ENCODE assay signal across 6 cellular contexts in the genomic region with DNA sequence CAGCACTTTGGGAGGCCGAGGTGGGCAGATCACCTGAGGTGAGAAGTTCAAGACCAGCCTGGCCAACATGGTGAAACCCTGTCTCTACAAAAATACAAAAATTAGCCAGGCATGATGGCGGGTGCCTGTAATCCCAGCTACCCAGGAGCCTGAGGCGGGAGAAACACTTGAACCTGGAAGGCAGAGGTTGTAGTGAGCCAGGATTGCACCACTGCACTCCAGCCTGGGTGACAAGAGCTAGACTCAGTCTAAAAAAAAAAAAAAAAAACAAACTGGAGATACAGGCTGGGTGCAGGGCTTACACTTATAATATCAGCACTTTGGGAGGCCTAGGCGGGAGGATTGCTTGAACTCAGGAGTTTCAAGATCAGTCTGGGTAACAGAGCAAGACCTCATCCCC. TPM values are rescaled to one million over a fixed set of nuclear protein-coding genes. Genes with fewer than 3 reads are reported as not detected.
DNase-seq lines count a peak whose midpoint lies in the region; ATAC-seq, FAIRE-seq and TF ChIP-seq lines count a peak whose summit lies in the region.
"Not testable (repeated sequence)": the region's sequence is repeated elsewhere in the genome, so short reads cannot be mapped to it uniquely, and the experiment has no call there.

No MANE protein-coding gene starts in this region.

- WGBS in trophoblast cell (ENCODE audit: extremely low coverage, insufficient coverage, insufficient read length) = no CpG with 5 or more reads among the region's 4 CpGs
- 77 to 79% methylated on average over 4 of the region's 4 CpGs for WGBS in upper lobe of left lung, 2 donors

- not testable (repeated sequence) for TF ChIP-seq EP300 in upper lobe of left lung (IDR thresholded peaks at IDR 0.05)

- not testable (repeated sequence) for H4K8ac ChIP-seq in trophoblast cell (ENCODE audit: low read depth, low read length)

- not testable (repeated sequence) for H3K23ac ChIP-seq in trophoblast cell (ENCODE audit: low read length)

- H3K4ac ChIP-seq in trophoblast cell (ENCODE audit: low read depth, low read length) = not testable (repeated sequence)

- not testable (repeated sequence) for DNase-seq in activated T-helper 1 cell treated with anti-CD3 and anti-CD28 coated beads, Interleukin-12 subunit alpha, Interleukin-12 subunit beta, Interleukin-2, Interleukin-4 antibody, amounts not matched to agents 30 ng/mL and 10 ng/mL and 1 ng/mL, durations not matched to agents 14 hours and 24 hours and 36 hours (ENCODE audit: low spot score); endothelial cell of umbilical vein (ENCODE audit: low read depth, low spot score); natural killer cell treated with Interleukin-12 subunit alpha and Interleukin-12 subunit beta and Interleukin-15 and Interleukin-18, amount 100 ng/mL, for 72 hours (ENCODE audit: low spot score); trophoblast cell
- DNase-seq in upper lobe of left lung = peak in 1 of 2 donors; percentile 69

- H3K4me2 ChIP-seq in BLaER1 treated with 17β-estradiol and CSF1 and Interleukin-3, amounts not matched to agents 10 nM and 100 nM = peak overlapping the region; percentile 78 to 94 (median 87); a peak in 20 of 22 replicates
- not testable (repeated sequence) for H3K4me2 ChIP-seq in endothelial cell of umbilical vein (ENCODE audit: insufficient read depth, low read length); trophoblast cell (ENCODE audit: low read length)

- peaks cover 20 to 80% (median 53%) of the 10 kb centered on the region in 11 experiments; a peak in 20 of 22 replicates for H3K36me3 ChIP-seq in BLaER1 treated with 17β-estradiol and CSF1 and Interleukin-3, amounts not matched to agents 10 nM and 100 nM
- H3K36me3 ChIP-seq in endothelial cell of umbilical vein (ENCODE audit: control insufficient read depth in 2 of 2, extremely low read depth in 1 of 2, insufficient read depth in 2 of 2, low read length in 2 of 2); trophoblast cell (ENCODE audit: control insufficient read depth in 1 of 2, insufficient read depth in 2 of 2, low read length in 2 of 2); upper lobe of left lung: not testable (repeated sequence)

- peak overlapping the region; percentile 34 for H2BK120ac ChIP-seq in trophoblast cell (ENCODE audit: insufficient read depth, low read length, poor library complexity)

- H2AK5ac ChIP-seq in trophoblast cell (ENCODE audit: low read length) = not testable (repeated sequence)

- peaks cover 7 to 28% (median 21%) of the 10 kb centered on the region in 11 experiments; a peak in 17 of 22 replicates for H4K20me1 ChIP-seq in BLaER1 treated with 17β-estradiol and CSF1 and Interleukin-3, amounts not matched to agents 10 nM and 100 nM
- not testable (repeated sequence) for H4K20me1 ChIP-seq in endothelial cell of umbilical vein (replicated peaks; ENCODE audit: control insufficient read depth, extremely low read depth, insufficient read depth, low read length)

- not testable (repeated sequence) for H3K9me3 ChIP-seq in BLaER1 treated with 17β-estradiol and CSF1 and Interleukin-3, amounts not matched to agents 10 nM and 100 nM (replicated peaks in 1 of 11); endothelial cell of umbilical vein (replicated peaks; ENCODE audit: control insufficient read depth, insufficient read depth, low read length); trophoblast cell (ENCODE audit: insufficient read depth, low read depth, low read length); upper lobe of left lung

- peaks cover 51 to 100% (median 73%) of the 10 kb centered on the region in 10 experiments for H3K4me1 ChIP-seq in BLaER1 treated with 17β-estradiol and CSF1 and Interleukin-3, amounts not matched to agents 10 nM and 100 nM
- H3K4me1 ChIP-seq in endothelial cell of umbilical vein (ENCODE audit: control insufficient read depth, extremely low read depth, insufficient read depth, low read length) (peaks cover 76% of the 10 kb centered on the region), trophoblast cell (ENCODE audit: control insufficient read depth in 1 of 2, insufficient read depth in 2 of 2, low read length in 2 of 2) (peaks cover 13 to 26% of the 10 kb centered on the region in 2 experiments), upper lobe of left lung (peaks cover 40 to 59% (median 52%) of the 10 kb centered on the region in 4 donors)

- H2AFZ ChIP-seq in endothelial cell of umbilical vein (ENCODE audit: low read depth, low read length); trophoblast cell (ENCODE audit: insufficient read depth, low read length, poor library complexity): not testable (repeated sequence)

- H3K27ac ChIP-seq in BLaER1 treated with 17β-estradiol and CSF1 and Interleukin-3, amounts not matched to agents 10 nM and 100 nM = peak overlapping the region; percentile 59 to 88 (median 86); a peak in 21 of 22 replicates
- H3K27ac ChIP-seq in endothelial cell of umbilical vein (ENCODE audit: insufficient read depth, low read depth, low read length) = peak overlapping the region; percentile 93
- not testable (repeated sequence) for H3K27ac ChIP-seq in trophoblast cell (ENCODE audit: low read depth, low read length)
- H3K27ac ChIP-seq in upper lobe of left lung = peak overlapping the region in 3 of 4 donors; percentile 21 to 89 (median 52)

- not testable (repeated sequence) for H3K14ac ChIP-seq in trophoblast cell (ENCODE audit: low read length)

- H3K27me3 ChIP-seq in BLaER1 treated with 17β-estradiol and CSF1 and Interleukin-3, amounts not matched to agents 10 nM and 100 nM; endothelial cell of umbilical vein (ENCODE audit: control insufficient read depth in 2 of 2, insufficient read depth in 2 of 2, low read length in 2 of 2); trophoblast cell (ENCODE audit: insufficient read depth, low read length); upper lobe of left lung: not testable (repeated sequence)

- peak overlapping the region in 6 of 10 experiments; percentile 31 to 64 (median 44); a peak in 7 of 20 replicates for H3K4me3 ChIP-seq in BLaER1 treated with 17β-estradiol and CSF1 and Interleukin-3, amounts not matched to agents 10 nM and 100 nM
- H3K4me3 ChIP-seq in endothelial cell of umbilical vein (replicated peaks in 1 of 3; ENCODE audit: insufficient read depth in 1 of 3, low read depth in 1 of 3, low read length in 3 of 3); trophoblast cell (ENCODE audit: low read depth, low read length); upper lobe of left lung: not testable (repeated sequence)

- H3K27me3 Mint-ChIP-seq in activated T-helper 1 cell treated with anti-CD3 and anti-CD28 coated beads, Interleukin-12 subunit alpha, Interleukin-12 subunit beta, Interleukin-2, Interleukin-4 antibody, amounts not matched to agents 30 ng/mL and 10 ng/mL and 1 ng/mL, durations not matched to agents 14 hours and 24 hours and 36 hours (ENCODE audit: insufficient read depth); natural killer cell treated with Interleukin-12 subunit alpha and Interleukin-12 subunit beta and Interleukin-15 and Interleukin-18, amount 100 ng/mL, for 72 hours: not testable (repeated sequence)

- ATAC-seq in natural killer cell treated with Interleukin-12 subunit alpha and Interleukin-12 subunit beta and Interleukin-15 and Interleukin-18, amount 100 ng/mL, for 72 hours; upper lobe of left lung (ENCODE audit: low FRiP score in 2 of 2): not testable (repeated sequence)

- H3K27ac Mint-ChIP-seq in activated T-helper 1 cell treated with anti-CD3 and anti-CD28 coated beads, Interleukin-12 subunit alpha, Interleukin-12 subunit beta, Interleukin-2, Interleukin-4 antibody, amounts not matched to agents 30 ng/mL and 10 ng/mL and 1 ng/mL, durations not matched to agents 14 hours and 24 hours and 36 hours = peak overlapping the region; percentile 38
- peak overlapping the region; percentile 98 to 100 for H3K27ac Mint-ChIP-seq in natural killer cell treated with Interleukin-12 subunit alpha and Interleukin-12 subunit beta and Interleukin-15 and Interleukin-18, amount 100 ng/mL, for 72 hours

- not testable (repeated sequence) for TF ChIP-seq POLR2A in endothelial cell of umbilical vein (IDR thresholded peaks at IDR 0.05; ENCODE audit: low read depth, low read length); upper lobe of left lung (IDR thresholded peaks at IDR 0.05)

- H2BK5ac ChIP-seq in trophoblast cell (ENCODE audit: low read depth, low read length, poor library complexity) = not testable (repeated sequence)

- H3K4me1 Mint-ChIP-seq in activated T-helper 1 cell treated with anti-CD3 and anti-CD28 coated beads, Interleukin-12 subunit alpha, Interleukin-12 subunit beta, Interleukin-2, Interleukin-4 antibody, amounts not matched to agents 30 ng/mL and 10 ng/mL and 1 ng/mL, durations not matched to agents 14 hours and 24 hours and 36 hours (ENCODE audit: low read depth) = peaks cover 46% of the 10 kb centered on the region
- peaks cover 56 to 58% of the 10 kb centered on the region in 2 donors for H3K4me1 Mint-ChIP-seq in natural killer cell treated with Interleukin-12 subunit alpha and Interleukin-12 subunit beta and Interleukin-15 and Interleukin-18, amount 100 ng/mL, for 72 hours (ENCODE audit: low read depth in 2 of 2)

- peak overlapping the region in 9 of 11 experiments; percentile 55 to 81 (median 70); a peak in 10 of 22 replicates for H3K9ac ChIP-seq in BLaER1 treated with 17β-estradiol and CSF1 and Interleukin-3, amounts not matched to agents 10 nM and 100 nM
- not testable (repeated sequence) for H3K9ac ChIP-seq in endothelial cell of umbilical vein (replicated peaks; ENCODE audit: extremely low read depth, insufficient read depth, low read length); trophoblast cell (ENCODE audit: low read length)

- not testable (repeated sequence) for BruUV-seq in endothelial cell of umbilical vein (replicated peaks; lab: Mats Ljungman, UMichigan)

- H3K18ac ChIP-seq in trophoblast cell (ENCODE audit: low read length) = not testable (repeated sequence)

- not testable (repeated sequence) for H3K4me3 Mint-ChIP-seq in activated T-helper 1 cell treated with anti-CD3 and anti-CD28 coated beads, Interleukin-12 subunit alpha, Interleukin-12 subunit beta, Interleukin-2, Interleukin-4 antibody, amounts not matched to agents 30 ng/mL and 10 ng/mL and 1 ng/mL, durations not matched to agents 14 hours and 24 hours and 36 hours
- H3K4me3 Mint-ChIP-seq in natural killer cell treated with Interleukin-12 subunit alpha and Interleukin-12 subunit beta and Interleukin-15 and Interleukin-18, amount 100 ng/mL, for 72 hours = peak overlapping the region; percentile 91

- H3K36me3 Mint-ChIP-seq in activated T-helper 1 cell treated with anti-CD3 and anti-CD28 coated beads, Interleukin-12 subunit alpha, Interleukin-12 subunit beta, Interleukin-2, Interleukin-4 antibody, amounts not matched to agents 30 ng/mL and 10 ng/mL and 1 ng/mL, durations not matched to agents 14 hours and 24 hours and 36 hours (ENCODE audit: low read depth) = not testable (repeated sequence)
- H3K36me3 Mint-ChIP-seq in natural killer cell treated with Interleukin-12 subunit alpha and Interleukin-12 subunit beta and Interleukin-15 and Interleukin-18, amount 100 ng/mL, for 72 hours = peaks cover 30% of the 10 kb centered on the region

- FAIRE-seq in endothelial cell of umbilical vein (lab: Jason Lieb, UNC) = not testable (repeated sequence)

- not testable (repeated sequence) for H4K12ac ChIP-seq in trophoblast cell (ENCODE audit: low read depth, low read length)

- POLR2A ChIA-PET in endothelial cell of umbilical vein (lab: Charles Lee) = interaction anchor here (1.2 kb wide), 1 partner anchor 76 kb away, joined by 6 read pairs; a partner anchor contains a TSS

- dilution Hi-C loops in endothelial cell of umbilical vein (cut with MboI; ENCODE audit: extremely low pct_ligation_motif_present, low sequenced_read_pairs) = not testable (repeated sequence)

- H3K79me1 ChIP-seq in trophoblast cell (ENCODE audit: low read length) = peaks cover 17% of the 10 kb centered on the region

- not testable (repeated sequence) for H3K9me3 Mint-ChIP-seq in activated T-helper 1 cell treated with anti-CD3 and anti-CD28 coated beads, Interleukin-12 subunit alpha, Interleukin-12 subunit beta, Interleukin-2, Interleukin-4 antibody, amounts not matched to agents 30 ng/mL and 10 ng/mL and 1 ng/mL, durations not matched to agents 14 hours and 24 hours and 36 hours; natural killer cell treated with Interleukin-12 subunit alpha and Interleukin-12 subunit beta and Interleukin-15 and Interleukin-18, amount 100 ng/mL, for 72 hours

- intact Hi-C loops in activated T-helper 1 cell treated with anti-CD3 and anti-CD28 coated beads, Interleukin-12 subunit alpha, Interleukin-12 subunit beta, Interleukin-2, Interleukin-4 antibody, amounts not matched to agents 30 ng/mL and 10 ng/mL and 1 ng/mL, durations not matched to agents 14 hours and 24 hours and 36 hours (cut with micrococcal nuclease); endothelial cell of umbilical vein (cut with micrococcal nuclease): not testable (repeated sequence)

- H3K79me2 ChIP-seq in endothelial cell of umbilical vein (ENCODE audit: control insufficient read depth, insufficient read depth, low read length) = peaks cover 56% of the 10 kb centered on the region
- not testable (repeated sequence) for H3K79me2 ChIP-seq in trophoblast cell (ENCODE audit: control insufficient read depth, insufficient read depth, low read length, poor library complexity)

- TF ChIP-seq CTCF in endothelial cell of umbilical vein (IDR thresholded peaks at IDR 0.05; ENCODE audit: extremely low read depth in 1 of 2, insufficient read depth in 1 of 2, low read depth in 1 of 2, low read length in 2 of 2); upper lobe of left lung (IDR thresholded peaks at IDR 0.05): not testable (repeated sequence)

- H2BK12ac ChIP-seq in trophoblast cell (ENCODE audit: low read length) = not testable (repeated sequence)

- H4K91ac ChIP-seq in trophoblast cell (ENCODE audit: low read depth, low read length) = not testable (repeated sequence)

- H3K9me1 ChIP-seq in endothelial cell of umbilical vein (replicated peaks; ENCODE audit: control insufficient read depth, extremely low read depth, insufficient read depth, low read length) = not testable (repeated sequence)

- CTCF ChIA-PET in endothelial cell of umbilical vein (lab: Charles Lee) = interaction anchor here (0.8 to 13.2 kb wide), 4 partner anchors 8 to 37 kb away, joined by 4 to 181 read pairs (median 8); a partner anchor contains a TSS

RNA-seq across cellular contexts. Expression of a gene that starts 23.9 kb away (rescaled TPM):
- total RNA-seq in activated T-helper 1 cell treated with anti-CD3 and anti-CD28 coated beads, Interleukin-12 subunit alpha, Interleukin-12 subunit beta, Interleukin-2, Interleukin-4 antibody, amounts not matched to agents 30 ng/mL and 10 ng/mL and 1 ng/mL, durations not matched to agents 14 hours and 24 hours and 36 hours = 39.8 and 40.7 TPM in 2 replicates
- 71.7 and 76.7 TPM in 2 replicates for total RNA-seq in endothelial cell of umbilical vein
- 19.4 and 23.2 TPM in 2 replicates for polyA plus RNA-seq in endothelial cell of umbilical vein
- 18.1 and 19.6 TPM in 2 replicates for polyA plus RNA-seq in endothelial cell of umbilical vein (2011; cell fraction: cytosol; rRNA removed)
- 86.3 and 93.0 TPM in 2 replicates for polyA plus RNA-seq in endothelial cell of umbilical vein (2011; cell fraction: nucleus; rRNA removed)
- polyA plus RNA-seq in endothelial cell of umbilical vein (2012) = 29.6 and 37.8 TPM in 2 replicates
- polyA minus RNA-seq in endothelial cell of umbilical vein = 46.1 and 47.6 TPM in 2 replicates
- polyA minus RNA-seq in endothelial cell of umbilical vein (2011; cell fraction: cytosol; rRNA and poly(A)+ RNA removed) = 1.6 TPM
- polyA minus RNA-seq in endothelial cell of umbilical vein (2011; cell fraction: nucleus; rRNA and poly(A)+ RNA removed) = 47.3 and 65.9 TPM in 2 replicates
- 100 to 1,000 TPM; 390 to 657 TPM for total RNA-seq in natural killer cell treated with Interleukin-12 subunit alpha and Interleukin-12 subunit beta and Interleukin-15 and Interleukin-18, amount 100 ng/mL, for 72 hours
- polyA plus RNA-seq in trophoblast cell (2013) = 131 and 135 TPM in 2 replicates
- total RNA-seq in upper lobe of left lung = 100 to 1,000 TPM in 2 of 6 donors, 10 to 100 TPM in 4; 44.5 to 141 (median 75.8) TPM

RNA-seq across cellular contexts. Expression of a gene that starts 56.2 kb away (rescaled TPM):
- 11.1 and 12.3 TPM in 2 replicates for total RNA-seq in activated T-helper 1 cell treated with anti-CD3 and anti-CD28 coated beads, Interleukin-12 subunit alpha, Interleukin-12 subunit beta, Interleukin-2, Interleukin-4 antibody, amounts not matched to agents 30 ng/mL and 10 ng/mL and 1 ng/mL, durations not matched to agents 14 hours and 24 hours and 36 hours
- total RNA-seq in endothelial cell of umbilical vein (7.7 and 8.4 TPM in 2 replicates), upper lobe of left lung (10 to 100 TPM; 38.9 to 97.1 (median 65.8) TPM)
- polyA plus RNA-seq in endothelial cell of umbilical vein = 11.1 and 13.2 TPM in 2 replicates
- 9.5 and 12.6 TPM in 2 replicates for polyA plus RNA-seq in endothelial cell of umbilical vein (2011; cell fraction: cytosol; rRNA removed)
- polyA plus RNA-seq in endothelial cell of umbilical vein (2011; cell fraction: nucleus; rRNA removed) = 8.8 TPM in 2 replicates
- polyA plus RNA-seq in endothelial cell of umbilical vein (2012) = 12.8 and 19.8 TPM in 2 replicates
- polyA minus RNA-seq in endothelial cell of umbilical vein = 10.6 and 10.9 TPM in 2 replicates
- polyA minus RNA-seq in endothelial cell of umbilical vein (2011; cell fraction: cytosol; rRNA and poly(A)+ RNA removed) = 1.0 TPM
- 7.2 and 7.8 TPM in 2 replicates for polyA minus RNA-seq in endothelial cell of umbilical vein (2011; cell fraction: nucleus; rRNA and poly(A)+ RNA removed)
- total RNA-seq in natural killer cell treated with Interleukin-12 subunit alpha and Interleukin-12 subunit beta and Interleukin-15 and Interleukin-18, amount 100 ng/mL, for 72 hours = 1 to 10 TPM in 1 of 2 donors, under 1 TPM in 1; 0.74 to 1.0 TPM
- 3.7 and 4.0 TPM in 2 replicates for polyA plus RNA-seq in trophoblast cell (2013)
